15 cellular contexts compared by ENCODE assay signal in the genomic region with DNA sequence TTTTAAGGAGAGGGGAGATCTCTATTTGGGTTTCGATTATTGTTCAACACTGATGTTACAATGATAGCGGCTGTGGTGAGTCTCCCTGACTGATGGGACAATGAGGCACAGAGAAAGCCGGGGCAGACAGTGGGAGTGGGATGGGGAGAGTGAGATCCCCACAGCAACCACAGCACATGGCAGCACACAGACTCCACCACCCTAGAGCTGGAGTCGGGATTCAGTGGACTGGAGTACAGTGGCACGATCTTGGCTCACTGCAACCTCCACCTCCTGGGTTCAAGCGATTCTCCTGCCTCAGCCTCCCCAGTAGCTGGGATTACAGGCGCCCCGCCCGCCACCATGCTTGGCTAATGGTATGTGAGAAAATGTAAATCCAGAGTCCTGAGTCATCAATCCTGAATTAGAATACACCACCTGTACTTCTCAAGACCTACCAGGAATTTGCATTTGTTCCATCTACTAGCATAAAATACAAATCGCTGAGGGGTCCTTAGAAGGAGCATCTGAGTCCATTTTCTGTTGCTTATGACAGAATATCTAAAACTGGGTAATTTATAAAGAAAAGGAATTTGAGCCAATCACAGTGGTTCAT.
"Had no signal": no experiment of that assay in that cellular context is flagged by ENCODE, and none has a peak within 500 bp of the region (broad histone marks: within the 10 kb centered on the region; RNA-seq: fewer than 3 reads in every experiment).

No MANE protein-coding gene starts in this region.

- H3K27me3 ChIP-seq: brain microvascular endothelial cell, pancreas had no signal

- H3K4me3 ChIP-seq: pancreas had no signal

- H3K36me3 Mint-ChIP-seq: mesothelial cell of epicardium had no signal

- H3K36me3 ChIP-seq: brain microvascular endothelial cell, pancreas had no signal

- H3K9me3 ChIP-seq: pancreas had no signal

- H3K4me3 Mint-ChIP-seq: activated CD8-positive, alpha-beta memory T cell treated with anti-CD3 and anti-CD28 coated beads, Interleukin-2, amount 10 ng/mL, durations not matched to agents 7 days and 5 days; activated naive CD8-positive, alpha-beta T cell treated with anti-CD3 and anti-CD28 coated beads, Interleukin-2, amount 10 ng/mL, durations not matched to agents 7 days and 5 days; dendritic cell treated with granulocyte-macrophage colony-stimulating factor and Interleukin-4, amounts not matched to agents 40 ng/mL and 50 ng/mL, for 4 days; mesothelial cell of epicardium; WTC11 had no signal

- DNase-seq: activated CD4-positive, alpha-beta T cell treated with anti-CD3 and anti-CD28 coated beads, Interleukin-2, amount 50 U/mL, for 4 hours; activated CD8-positive, alpha-beta memory T cell treated with anti-CD3 and anti-CD28 coated beads, Interleukin-2, amount 10 ng/mL, durations not matched to agents 7 days and 5 days; activated gamma-delta T cell; activated naive CD8-positive, alpha-beta T cell treated with anti-CD3 and anti-CD28 coated beads, Interleukin-2, amount 10 ng/mL, durations not matched to agents 7 days and 5 days; activated T-cell treated with anti-CD3 and anti-CD28 coated beads, Interleukin-2, amount 50 U/mL, for 1 hour; anterior cingulate cortex; brain microvascular endothelial cell; effector memory CD4-positive, alpha-beta T cell; foreskin melanocyte; head of caudate nucleus; pancreas; stimulated activated CD4-positive, alpha-beta T cell treated with anti-CD3 and anti-CD28 coated beads, Interleukin-1b, Interleukin-23, amount 100 ng/mL, for 48 hours had no signal

- ATAC-seq: activated CD8-positive, alpha-beta memory T cell treated with anti-CD3 and anti-CD28 coated beads, Interleukin-2, amount 10 ng/mL, durations not matched to agents 7 days and 5 days; pancreas; WTC11 had no signal

- H3K9me3 Mint-ChIP-seq: dendritic cell treated with granulocyte-macrophage colony-stimulating factor and Interleukin-4, amounts not matched to agents 40 ng/mL and 50 ng/mL, for 4 days; mesothelial cell of epicardium had no signal

- H3K27ac ChIP-seq: brain microvascular endothelial cell, pancreas had no signal

- H3K27ac Mint-ChIP-seq: activated CD8-positive, alpha-beta memory T cell treated with anti-CD3 and anti-CD28 coated beads, Interleukin-2, amount 10 ng/mL, durations not matched to agents 7 days and 5 days; activated naive CD8-positive, alpha-beta T cell treated with anti-CD3 and anti-CD28 coated beads, Interleukin-2, amount 10 ng/mL, durations not matched to agents 7 days and 5 days; dendritic cell treated with granulocyte-macrophage colony-stimulating factor and Interleukin-4, amounts not matched to agents 40 ng/mL and 50 ng/mL, for 4 days; mesothelial cell of epicardium; WTC11 had no signal

- H3K27me3 Mint-ChIP-seq: activated CD8-positive, alpha-beta memory T cell treated with anti-CD3 and anti-CD28 coated beads, Interleukin-2, amount 10 ng/mL, durations not matched to agents 7 days and 5 days; activated naive CD8-positive, alpha-beta T cell treated with anti-CD3 and anti-CD28 coated beads, Interleukin-2, amount 10 ng/mL, durations not matched to agents 7 days and 5 days; dendritic cell treated with granulocyte-macrophage colony-stimulating factor and Interleukin-4, amounts not matched to agents 40 ng/mL and 50 ng/mL, for 4 days had no signal
